13 cellular contexts compared by ENCODE assay signal in the genomic region with DNA sequence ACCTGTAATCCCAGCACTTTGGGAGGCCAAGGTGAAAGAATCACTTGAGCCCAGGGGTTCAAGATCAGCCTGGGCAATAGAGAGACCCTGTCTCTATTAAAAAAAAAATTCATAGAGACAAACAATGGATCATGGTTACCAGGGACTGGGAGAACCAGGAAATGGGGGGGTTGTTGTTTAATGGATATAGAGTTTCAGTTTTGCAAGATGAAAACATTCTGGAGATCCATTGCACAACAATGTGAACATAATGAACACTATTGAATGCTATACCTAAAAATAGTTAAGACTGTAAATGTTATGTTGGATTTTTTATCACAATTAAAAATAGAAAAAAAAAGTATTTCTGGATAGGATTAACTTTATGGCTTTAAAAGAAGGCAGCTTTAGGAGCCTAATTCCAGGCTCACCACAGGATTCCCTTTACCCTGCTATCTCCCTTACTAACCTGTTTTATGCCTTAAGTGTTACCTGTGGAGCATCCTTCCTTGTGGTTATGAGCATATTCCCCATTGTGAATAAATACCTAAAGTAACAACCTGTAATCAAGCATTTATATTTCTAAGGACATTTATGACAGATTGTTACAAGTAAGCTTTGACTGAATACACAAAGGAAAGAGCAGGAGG. TPM values are rescaled to one million over a fixed set of nuclear protein-coding genes. Genes with fewer than 3 reads are reported as not detected.
DNase-seq lines count a peak whose midpoint lies in the region; ATAC-seq, FAIRE-seq and TF ChIP-seq lines count a peak whose summit lies in the region.
"Had no signal": no experiment of that assay in that cellular context is flagged by ENCODE, and none has a peak within 500 bp of the region (broad histone marks: within the 10 kb centered on the region; RNA-seq: fewer than 3 reads in every experiment).

No MANE protein-coding gene starts in this region.

- H3K9me3 ChIP-seq in HepG2 (ENCODE audit: low read length) (no peaks in the 10 kb centered on the region), right lobe of liver (no peaks in the 10 kb centered on the region), breast epithelium (no peaks in the 10 kb centered on the region)

- H3K4me1 ChIP-seq in HepG2 (ENCODE audit: insufficient read depth, low read length) (peaks cover 68% of the 10 kb centered on the region), right lobe of liver (no peaks in the 10 kb centered on the region), breast epithelium (no peaks in the 10 kb centered on the region)
- H3K4me1 ChIP-seq: left ventricle myocardium inferior had no signal

- H3K27me3 ChIP-seq in HepG2 (ENCODE audit: control insufficient read depth in 1 of 2, insufficient read depth in 2 of 2, low read length in 2 of 2) = no peaks in the 10 kb centered on the region
- H3K27me3 ChIP-seq in right lobe of liver = no peaks in the 10 kb centered on the region
- no peaks in the 10 kb centered on the region for H3K27me3 ChIP-seq in breast epithelium

- TF ChIP-seq CTCF in HepG2 (CRISPR knock-in tag; IDR thresholded peaks at IDR 0.05) = no peak
- no peak for TF ChIP-seq CTCF in right lobe of liver (IDR thresholded peaks at IDR 0.05)
- TF ChIP-seq CTCF in breast epithelium (IDR thresholded peaks at IDR 0.05) = no peak

- peak; percentile 76 for DNase-seq in HepG2 (ENCODE audit: low spot score)
- DNase-seq in right lobe of liver = no peak
- no peak for DNase-seq in breast epithelium (ENCODE audit: low spot score in 2 of 2)
- peak; percentile 49 for DNase-seq in iris pigment epithelial cell (ENCODE audit: low read depth)
- DNase-seq in middle frontal gyrus (ENCODE audit: extremely low spot score, low spot score) = no peak
- no peak for DNase-seq in putamen (ENCODE audit: low spot score)
- DNase-seq in NCI-H1694 treated with DMSO at 0.1 percent for 48 hours (lab: John Stamatoyannopoulos, UW) = no peak
- DNase-seq in NCI-H1092 (lab: John Stamatoyannopoulos, UW) = no peak
- DNase-seq: caudate nucleus, hippocampal formation, left ventricle myocardium inferior, NCI-H2107, small intestine had no signal

- H3K79me2 ChIP-seq in HepG2 (ENCODE audit: insufficient read depth, low read length) = no peaks in the 10 kb centered on the region

- H2AFZ ChIP-seq in HepG2 (ENCODE audit: low read length) = no peak overlapping the region

- POLR2A ChIA-PET in HepG2 (lab: Yijun Ruan, JAX) = interaction anchor here (0.7 to 1.3 kb wide), 2 partner anchors 43 to 80 kb away, joined by 4 to 5 read pairs; no protein-coding TSS in a partner anchor

- intact Hi-C loops in HepG2 (cut with micrococcal nuclease; ENCODE audit: unreplicated experiment) = loop anchor here (5.0 kb wide), 4 partner anchors 49 to 206 kb away; a partner anchor contains a TSS
- intact Hi-C loops in right lobe of liver (cut with DNase I) = no loop called here
- intact Hi-C loops in breast epithelium (cut with DNase I; ENCODE audit: low total_unique reads) = no loop called here

- in situ Hi-C loops in HepG2 (cut with HindIII; ENCODE audit: extremely low pct_ligation_motif_present, low pct_unique_long_range_greater_than_20kb) = no loop called here

- TF ChIP-seq RAD21 in HepG2 (CRISPR knock-in tag; IDR thresholded peaks at IDR 0.05) = no peak

- H3K36me3 ChIP-seq in HepG2 (replicated peaks in 1 of 2; ENCODE audit: control insufficient read depth in 1 of 2, insufficient read depth in 2 of 2, low read length in 2 of 2) (no peaks in the 10 kb centered on the region), right lobe of liver (no peaks in the 10 kb centered on the region), breast epithelium (no peaks in the 10 kb centered on the region)
- H3K36me3 ChIP-seq: left ventricle myocardium inferior had no signal

- no peaks in the 10 kb centered on the region for H4K20me1 ChIP-seq in HepG2 (ENCODE audit: insufficient read depth, low read length)

- peak overlapping the region; percentile 83 for H3K9ac ChIP-seq in HepG2 (ENCODE audit: insufficient read depth, low read depth, low read length)

- TF ChIP-seq POLR2A in HepG2 (IDR thresholded peaks at IDR 0.05; ENCODE audit: insufficient read depth in 1 of 2, low read depth in 2 of 2, low read length in 2 of 2) = no peak
- TF ChIP-seq POLR2A in right lobe of liver (IDR thresholded peaks at IDR 0.05) = no peak
- TF ChIP-seq POLR2A in breast epithelium (IDR thresholded peaks at IDR 0.05) = no peak

- ATAC-seq in HepG2 (peak; percentile 62), right lobe of liver (no peak)

- H3K4me2 ChIP-seq in HepG2 (ENCODE audit: low read depth, low read length) = peak overlapping the region; percentile 61

- no TSS peak for BruUV-seq in HepG2 (replicated peaks; lab: Mats Ljungman, UMichigan)

- peak overlapping the region in 2 of 3 experiments; percentile 22 to 29; a peak in 2 of 6 replicates for H3K4me3 ChIP-seq in HepG2 (replicated peaks in 1 of 3; ENCODE audit: insufficient read depth in 1 of 3, low read depth in 2 of 3, low read length in 3 of 3)
- no peak overlapping the region for H3K4me3 ChIP-seq in right lobe of liver
- H3K4me3 ChIP-seq in breast epithelium = no peak overlapping the region
- H3K4me3 ChIP-seq: left ventricle myocardium inferior had no signal

- H3K27ac ChIP-seq in HepG2 (ENCODE audit: extremely low read length, insufficient read depth, low read length) = peak overlapping the region; percentile 100
- H3K27ac ChIP-seq in right lobe of liver = no peak overlapping the region
- H3K27ac ChIP-seq in breast epithelium = peak overlapping the region; percentile 67 to 69
- H3K27ac ChIP-seq: left ventricle myocardium inferior had no signal

- no peak for FAIRE-seq in HepG2 (lab: Jason Lieb, UNC)
- FAIRE-seq: small intestine had no signal

- CTCF ChIA-PET in HepG2 (lab: Yijun Ruan, JAX; ENCODE audit: low intra/inter-chr PET ratio, low total read pairs) = no interaction called here

- TF ChIP-seq EP300 in HepG2 (IDR thresholded peaks at IDR 0.05; ENCODE audit: low read depth in 2 of 2, low read length in 2 of 2) (no peak), HepG2 (CRISPR knock-in tag; IDR thresholded peaks at IDR 0.05; ENCODE audit: borderline replicate concordance) (no peak)

TF ChIP-seq in HepG2, 621 proteins besides CTCF, POLR2A, EP300 and RAD21 (continues in another document):
- no peak for TF ChIP-seq GPN1 (CRISPR knock-in tag; IDR thresholded peaks at IDR 0.05; ENCODE audit: borderline replicate concordance)
- TF ChIP-seq, protein P1, sequence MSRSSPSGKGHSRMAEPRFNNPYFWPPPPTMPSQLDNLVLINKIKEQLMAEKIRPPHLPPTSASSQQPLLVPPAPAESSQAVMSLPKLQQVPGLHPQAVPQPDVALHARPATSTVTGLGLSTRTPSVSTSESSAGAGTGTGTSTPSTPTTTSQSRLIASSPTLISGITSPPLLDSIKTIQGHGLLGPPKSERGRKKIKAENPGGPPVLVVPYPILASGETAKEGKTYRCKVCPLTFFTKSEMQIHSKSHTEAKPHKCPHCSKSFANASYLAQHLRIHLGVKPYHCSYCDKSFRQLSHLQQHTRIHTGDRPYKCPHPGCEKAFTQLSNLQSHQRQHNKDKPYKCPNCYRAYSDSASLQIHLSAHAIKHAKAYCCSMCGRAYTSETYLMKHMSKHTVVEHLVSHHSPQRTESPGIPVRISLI (CRISPR knock-in tag; IDR thresholded peaks at IDR 0.05; ENCODE audit: borderline replicate concordance) = peak; percentile 55; the same call in 1 of the 2 replicates
- TF ChIP-seq ZSCAN31 (CRISPR knock-in tag; IDR thresholded peaks at IDR 0.05; ENCODE audit: low read depth) = no peak
- TF ChIP-seq ZZZ3 (CRISPR knock-in tag; IDR thresholded peaks at IDR 0.05; ENCODE audit: borderline replicate concordance) = no peak
- TF ChIP-seq CEBPG (CRISPR knock-in tag; IDR thresholded peaks at IDR 0.05) = peak; percentile 77
- 0 out of 2 replicates have a peak, but pooled peaks have one; percentile 51 for TF ChIP-seq SSRP1 (CRISPR knock-in tag; IDR thresholded peaks at IDR 0.05)
- peak; percentile 93; the same call in 1 of the 2 replicates for TF ChIP-seq SIX1 (CRISPR knock-in tag; IDR thresholded peaks at IDR 0.05; ENCODE audit: borderline replicate concordance)
- TF ChIP-seq ASH2L (IDR thresholded peaks at IDR 0.05; ENCODE audit: insufficient read length, low read depth, low read length) = peak; percentile 65
- TF ChIP-seq SOX13 (IDR thresholded peaks at IDR 0.05) = no peak
- peak in 1 of 2 experiments; percentile 54; a peak in 1 of 4 replicates for TF ChIP-seq SOX13 (CRISPR knock-in tag; conservative IDR thresholded peaks at IDR 0.05 in 1 of 2, IDR thresholded peaks at IDR 0.05 in 1 of 2)

RNA-seq across cellular contexts. Expression of a gene that starts 45.1 kb away (rescaled TPM):
- total RNA-seq in HepG2 (2016; rRNA removed; fragmentation: Illumina TruSeq; extraction: Trizol) (31.4 and 52.3 TPM in 2 replicates), right lobe of liver (10 to 100 TPM in 5 of 6 experiments, 1 to 10 TPM in 1; 4.2 to 17.8 (median 14.8) TPM), breast epithelium (100 to 1,000 TPM in 1 of 3 donors, 10 to 100 TPM in 2; 90.7 to 107 (median 92.2) TPM)
- total RNA-seq in HepG2 (2016; cell fraction: cytosol; rRNA removed; fragmentation: Illumina TruSeq; extraction: Trizol; ENCODE audit: low read depth) = 14.7 and 17.0 TPM in 2 replicates
- 30.4 and 54.9 TPM in 2 replicates for total RNA-seq in HepG2 (2016; cell fraction: insoluble cytoplasmic fraction; rRNA removed; fragmentation: Illumina TruSeq; extraction: Trizol)
- 16.8 and 20.3 TPM in 2 replicates for total RNA-seq in HepG2 (2016; cell fraction: membrane; rRNA removed; fragmentation: Illumina TruSeq; extraction: Trizol)
- 83.5 and 85.0 TPM in 2 replicates for total RNA-seq in HepG2 (2016; cell fraction: nucleus; rRNA removed; fragmentation: Illumina TruSeq; extraction: Trizol)
- 62.6 and 71.1 TPM in 2 replicates for polyA plus RNA-seq in HepG2 (2011; rRNA removed)
- 29.7 and 44.7 TPM in 2 replicates for polyA plus RNA-seq in HepG2 (2011; cell fraction: cytosol; rRNA removed)
- polyA plus RNA-seq in HepG2 (2011; cell fraction: nucleus; rRNA removed) = 29.7 and 30.8 TPM in 2 replicates
- polyA plus RNA-seq in HepG2 (2012) = 47.2 and 47.4 TPM in 2 replicates
- 5.9 and 6.7 TPM in 2 replicates for polyA plus RNA-seq in HepG2 (2016; cell fraction: cytosol; fragmentation: Illumina TruSeq; extraction: Trizol; ENCODE audit: low read depth)
- 32.2 and 33.8 TPM in 2 replicates for polyA plus RNA-seq in HepG2 (2016; cell fraction: insoluble cytoplasmic fraction; fragmentation: Illumina TruSeq; extraction: Trizol; ENCODE audit: low read depth)
- 9.8 and 11.5 TPM in 2 replicates for polyA plus RNA-seq in HepG2 (2016; cell fraction: membrane; fragmentation: Illumina TruSeq; extraction: Trizol; ENCODE audit: low read depth)
- 68.6 and 78.9 TPM in 2 replicates for polyA plus RNA-seq in HepG2 (2016; cell fraction: nucleus; fragmentation: Illumina TruSeq; extraction: Trizol; ENCODE audit: insufficient read depth, low read depth)
- 27.3 and 48.1 TPM in 2 replicates for polyA minus RNA-seq in HepG2 (2011; rRNA and poly(A)+ RNA removed; ENCODE audit: low replicate concordance)
- polyA minus RNA-seq in HepG2 (2011; cell fraction: cytosol; rRNA and poly(A)+ RNA removed) = 21.7 and 23.1 TPM in 2 replicates
- polyA minus RNA-seq in HepG2 (2011; cell fraction: nucleus; rRNA and poly(A)+ RNA removed) = 186 and 198 TPM in 2 replicates

Comparison
In these comparisons a context has a peak if more than half of its experiments do, and no peak if none do; other contexts are left out.
1. DNase-seq: peak in HepG2 (single experiment) and iris pigment epithelial cell (single experiment); none in right lobe of liver (0 of 3), breast epithelium (0 of 2), middle frontal gyrus (single experiment), putamen (single experiment), NCI-H1694 treated with DMSO at 0.1 percent for 48 hours (single experiment) and NCI-H1092 (single experiment).
2. H3K27ac ChIP-seq: peak in HepG2 (single experiment) and breast epithelium (2 of 2); none in right lobe of liver (0 of 3).
3. H3K4me3 ChIP-seq: peak in HepG2 (2 of 3); none in right lobe of liver (0 of 3) and breast epithelium (0 of 3).